In the genomic region with DNA sequence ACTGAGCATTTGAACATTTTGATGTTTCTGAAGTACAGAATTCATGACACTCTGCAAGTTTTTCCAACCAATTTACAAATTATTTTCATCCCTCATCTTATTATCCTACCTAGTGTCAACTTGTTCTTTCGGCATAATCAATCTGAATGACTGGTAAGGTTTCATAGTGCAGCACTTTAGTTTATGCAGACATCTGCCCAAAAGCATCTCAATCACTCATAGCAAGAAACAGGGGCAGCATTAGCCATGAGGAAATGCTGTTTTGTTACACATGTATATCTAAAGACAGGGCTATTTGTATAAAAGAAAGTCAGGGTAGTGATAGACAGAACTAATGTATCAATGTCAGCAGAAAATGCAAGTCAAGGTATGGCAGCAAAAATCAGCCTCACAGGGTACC, we compare ENCODE assay signal across 34 cellular contexts.
"Had no signal": no experiment of that assay in that cellular context is flagged by ENCODE, and none has a peak within 500 bp of the region (broad histone marks: within the 10 kb centered on the region; RNA-seq: fewer than 3 reads in every experiment).

No MANE protein-coding gene starts in this region.

- H3K9ac ChIP-seq: KMS-11 had no signal

- H3K9me3 ChIP-seq: MG63 had no signal

- H3K36me3 ChIP-seq: MG63 had no signal

- H3K4me3 ChIP-seq: MG63 had no signal

- DNase-seq: Karpas-422, Kasumi-1, KG1, MG63, MM.1S, MV-4-11, NCI-H1048, NCI-H1092, NCI-H1092 treated with DMSO at 0.1 percent for 48 hours, NCI-H1105, NCI-H1105 treated with DMSO at 0.1 percent for 48 hours, NCI-H1417, NCI-H1417 treated with DMSO at 0.1 percent for 48 hours, NCI-H1436, NCI-H1436 treated with DMSO at 0.1 percent for 48 hours, NCI-H146, NCI-H1694, NCI-H1694 treated with DMSO at 0.1 percent for 48 hours, NCI-H187, NCI-H187 treated with DMSO at 0.1 percent for 48 hours, NCI-H1930, NCI-H2029, NCI-H2029 treated with DMSO at 0.1 percent for 48 hours, NCI-H2081, NCI-H2081 treated with DMSO at 0.1 percent for 48 hours, NCI-H2107, NCI-H2171, NCI-H2171 treated with DMSO at 0.1 percent for 48 hours, NCI-H2227 treated with DMSO at 0.1 percent for 48 hours, NCI-H226, NCI-H345, NCI-H446, NCI-H446 treated with DMSO at 0.1 percent for 48 hours had no signal

- H3K27ac ChIP-seq: KMS-11 had no signal

- H3K4me2 ChIP-seq: KMS-11 had no signal

- H3K27me3 ChIP-seq: MG63 had no signal
